1 cellular context compared by ENCODE assay signal in the genomic region with DNA sequence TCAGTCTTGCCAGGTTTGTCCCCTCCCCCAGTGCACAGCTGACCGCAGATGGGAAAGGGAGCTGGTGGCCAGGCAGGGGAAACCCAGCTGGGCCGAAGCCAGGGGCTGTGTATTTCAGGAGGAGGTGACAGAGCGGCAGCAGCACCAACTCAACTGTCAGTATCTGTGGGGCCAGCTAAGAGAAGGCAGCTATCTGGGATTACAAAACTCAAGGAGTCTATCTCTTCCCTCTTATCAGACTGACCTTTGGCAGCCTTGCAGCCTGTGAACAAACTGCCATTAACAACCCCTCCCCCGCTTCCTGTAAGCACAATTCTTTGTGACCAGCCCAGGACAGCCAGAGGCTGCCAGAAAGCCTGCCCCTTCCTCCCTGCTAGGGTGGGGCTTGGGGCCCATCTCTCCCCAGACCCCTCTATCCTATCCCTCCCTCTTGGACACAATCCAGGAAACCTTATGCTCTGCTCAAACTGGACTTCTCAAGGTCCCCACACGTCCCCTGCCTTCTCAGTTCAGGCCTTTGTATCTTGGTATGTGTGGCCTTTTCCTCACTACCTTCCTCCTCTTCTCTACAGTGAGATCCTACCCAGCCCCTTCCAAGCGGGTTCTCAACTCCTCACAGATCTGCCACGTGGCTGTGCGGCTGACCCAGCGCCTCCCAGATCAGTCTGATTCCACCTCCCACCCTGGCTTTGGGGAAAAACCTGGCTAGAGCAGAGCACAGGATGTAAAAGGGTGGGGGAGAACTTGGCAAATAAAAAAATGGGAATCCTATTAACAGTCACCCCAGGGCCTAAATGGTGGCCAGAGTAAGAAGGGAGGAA.
TF ChIP-seq lines count a peak whose summit lies in the region.

No MANE protein-coding gene starts in this region.

TF ChIP-seq in HepG2, 621 proteins besides CTCF, POLR2A, EP300 and RAD21 (continued from another document and continues in another):
- TF ChIP-seq AFF4 (CRISPR knock-in tag; IDR thresholded peaks at IDR 0.05) (peak; percentile 75; the same call in 1 of the 2 replicates), PAX8 (CRISPR knock-in tag; IDR thresholded peaks at IDR 0.05; ENCODE audit: borderline replicate concordance) (no peak), HDAC2 (CRISPR knock-in tag; IDR thresholded peaks at IDR 0.05) (peak; percentile 96), IRF9 (CRISPR knock-in tag; IDR thresholded peaks at IDR 0.05; ENCODE audit: borderline replicate concordance) (no peak), ZNF543 (CRISPR knock-in tag; IDR thresholded peaks at IDR 0.05) (peak; percentile 82; the same call in 1 of the 2 replicates), PITX1 (CRISPR knock-in tag; IDR thresholded peaks at IDR 0.05) (peak; percentile 92), AKAP8 (CRISPR knock-in tag; IDR thresholded peaks at IDR 0.05) (no peak; the same call in none of the 2 replicates), ZFP36 (IDR thresholded peaks at IDR 0.05; ENCODE audit: borderline replicate concordance, low read depth, low read length, partially characterized antibody) (no peak), ZMYM2 (CRISPR knock-in tag; IDR thresholded peaks at IDR 0.05) (0 out of 2 replicates have a peak, but pooled peaks have one; percentile 18), ZNF101 (CRISPR knock-in tag; IDR thresholded peaks at IDR 0.05; ENCODE audit: borderline replicate concordance, low read depth) (no peak), NR2C2 (CRISPR knock-in tag; IDR thresholded peaks at IDR 0.05; ENCODE audit: borderline replicate concordance) (peak; percentile 88), ZIK1 (CRISPR knock-in tag; IDR thresholded peaks at IDR 0.05; ENCODE audit: borderline replicate concordance, low read depth) (peak; percentile 85), HMG20A (CRISPR knock-in tag; IDR thresholded peaks at IDR 0.05; ENCODE audit: borderline replicate concordance) (peak; percentile 73; the same call in 1 of the 2 replicates), MED8 (CRISPR knock-in tag; IDR thresholded peaks at IDR 0.05; ENCODE audit: insufficient replicate concordance) (peak; percentile 79), PAF1 (CRISPR knock-in tag; IDR thresholded peaks at IDR 0.05) (no peak), ZNF30 (CRISPR knock-in tag; IDR thresholded peaks at IDR 0.05) (no peak), ATF7 (IDR thresholded peaks at IDR 0.05) (no peak), ATF7 (CRISPR knock-in tag; IDR thresholded peaks at IDR 0.05) (peak; percentile 68; the same call in 1 of the 2 replicates), ZNF20 (CRISPR knock-in tag; IDR thresholded peaks at IDR 0.05) (no peak), SMARCC2 (IDR thresholded peaks at IDR 0.05) (no peak), HNF4G (IDR thresholded peaks at IDR 0.05; ENCODE audit: borderline replicate concordance, low read depth, low read length) (peak; percentile 100), HNF4G (CRISPR knock-in tag; IDR thresholded peaks at IDR 0.05; ENCODE audit: borderline replicate concordance, low read depth) (peak; percentile 97), ZNF629 (CRISPR knock-in tag; conservative IDR thresholded peaks at IDR 0.05) (no peak; the same call in none of the 2 replicates), SMC3 (IDR thresholded peaks at IDR 0.05; ENCODE audit: low read length) (peak; percentile 38), NFKB2 (CRISPR knock-in tag; IDR thresholded peaks at IDR 0.05; ENCODE audit: borderline replicate concordance) (peak; percentile 12; the same call in 1 of the 2 replicates), ELF3 (CRISPR knock-in tag; IDR thresholded peaks at IDR 0.05) (peak; percentile 92; the same call in 1 of the 2 replicates), FOXK1 (CRISPR knock-in tag; IDR thresholded peaks at IDR 0.05; ENCODE audit: borderline replicate concordance, low read depth) (peak; percentile 74; the same call in 1 of the 2 replicates), MATR3 (CRISPR knock-in tag; IDR thresholded peaks at IDR 0.05) (no peak), FOSL1 (CRISPR knock-in tag; IDR thresholded peaks at IDR 0.05; ENCODE audit: borderline replicate concordance) (no peak; the same call in 1 of the 2 replicates), GATA4 (IDR thresholded peaks at IDR 0.05; ENCODE audit: borderline replicate concordance, low read depth) (peak; percentile 96), ZBTB39 (CRISPR knock-in tag; IDR thresholded peaks at IDR 0.05) (peak; percentile 21; the same call in 1 of the 2 replicates), AHDC1 (CRISPR knock-in tag; IDR thresholded peaks at IDR 0.05; ENCODE audit: borderline replicate concordance) (peak; percentile 90), ZNF780A (CRISPR knock-in tag; IDR thresholded peaks at IDR 0.05) (no peak), SIN3A (IDR thresholded peaks at IDR 0.05; ENCODE audit: borderline replicate concordance, low read depth, low read length) (peak; percentile 88; the same call in 1 of the 2 replicates), ZNF572 (CRISPR knock-in tag; IDR thresholded peaks at IDR 0.05) (no peak; the same call in 1 of the 2 replicates), ZSCAN12 (CRISPR knock-in tag; IDR thresholded peaks at IDR 0.05) (no peak), SKI (IDR thresholded peaks at IDR 0.05; ENCODE audit: partially characterized antibody) (peak; percentile 91)
- TF ChIP-seq, protein P1, sequence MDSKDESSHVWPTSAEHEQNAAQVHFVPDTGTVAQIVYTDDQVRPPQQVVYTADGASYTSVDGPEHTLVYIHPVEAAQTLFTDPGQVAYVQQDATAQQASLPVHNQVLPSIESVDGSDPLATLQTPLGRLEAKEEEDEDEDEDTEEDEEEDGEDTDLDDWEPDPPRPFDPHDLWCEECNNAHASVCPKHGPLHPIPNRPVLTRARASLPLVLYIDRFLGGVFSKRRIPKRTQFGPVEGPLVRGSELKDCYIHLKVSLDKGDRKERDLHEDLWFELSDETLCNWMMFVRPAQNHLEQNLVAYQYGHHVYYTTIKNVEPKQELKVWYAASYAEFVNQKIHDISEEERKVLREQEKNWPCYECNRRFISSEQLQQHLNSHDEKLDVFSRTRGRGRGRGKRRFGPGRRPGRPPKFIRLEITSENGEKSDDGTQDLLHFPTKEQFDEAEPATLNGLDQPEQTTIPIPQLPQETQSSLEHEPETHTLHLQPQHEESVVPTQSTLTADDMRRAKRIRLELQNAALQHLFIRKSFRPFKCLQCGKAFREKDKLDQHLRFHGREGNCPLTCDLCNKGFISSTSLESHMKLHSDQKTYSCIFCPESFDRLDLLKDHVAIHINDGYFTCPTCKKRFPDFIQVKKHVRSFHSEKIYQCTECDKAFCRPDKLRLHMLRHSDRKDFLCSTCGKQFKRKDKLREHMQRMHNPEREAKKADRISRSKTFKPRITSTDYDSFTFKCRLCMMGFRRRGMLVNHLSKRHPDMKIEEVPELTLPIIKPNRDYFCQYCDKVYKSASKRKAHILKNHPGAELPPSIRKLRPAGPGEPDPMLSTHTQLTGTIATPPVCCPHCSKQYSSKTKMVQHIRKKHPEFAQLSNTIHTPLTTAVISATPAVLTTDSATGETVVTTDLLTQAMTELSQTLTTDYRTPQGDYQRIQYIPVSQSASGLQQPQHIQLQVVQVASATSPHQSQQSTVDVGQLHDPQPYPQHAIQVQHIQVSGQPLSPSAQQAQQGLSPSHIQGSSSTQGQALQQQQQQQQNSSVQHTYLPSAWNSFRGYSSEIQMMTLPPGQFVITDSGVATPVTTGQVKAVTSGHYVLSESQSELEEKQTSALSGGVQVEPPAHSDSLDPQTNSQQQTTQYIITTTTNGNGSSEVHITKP (CRISPR knock-in tag; IDR thresholded peaks at IDR 0.05; ENCODE audit: low read depth): peak; percentile 84
- TF ChIP-seq, protein P2, sequence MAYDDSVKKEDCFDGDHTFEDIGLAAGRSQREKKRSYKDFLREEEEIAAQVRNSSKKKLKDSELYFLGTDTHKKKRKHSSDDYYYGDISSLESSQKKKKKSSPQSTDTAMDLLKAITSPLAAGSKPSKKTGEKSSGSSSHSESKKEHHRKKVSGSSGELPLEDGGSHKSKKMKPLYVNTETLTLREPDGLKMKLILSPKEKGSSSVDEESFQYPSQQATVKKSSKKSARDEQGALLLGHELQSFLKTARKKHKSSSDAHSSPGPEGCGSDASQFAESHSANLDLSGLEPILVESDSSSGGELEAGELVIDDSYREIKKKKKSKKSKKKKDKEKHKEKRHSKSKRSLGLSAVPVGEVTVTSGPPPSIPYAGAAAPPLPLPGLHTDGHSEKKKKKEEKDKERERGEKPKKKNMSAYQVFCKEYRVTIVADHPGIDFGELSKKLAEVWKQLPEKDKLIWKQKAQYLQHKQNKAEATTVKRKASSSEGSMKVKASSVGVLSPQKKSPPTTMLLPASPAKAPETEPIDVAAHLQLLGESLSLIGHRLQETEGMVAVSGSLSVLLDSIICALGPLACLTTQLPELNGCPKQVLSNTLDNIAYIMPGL (CRISPR knock-in tag; IDR thresholded peaks at IDR 0.05; ENCODE audit: borderline replicate concordance in 1 of 2, low read depth in 1 of 2): peak; percentile 83 to 89; a peak in 3 of 4 replicates
